ENCODE assay signal across 1 cellular context in genomic region chr6:106279179-106279578, GRCh38.
A peak's percentile ranks its signal among the peaks of the same experiment; 100 is the strongest.
TF ChIP-seq lines count a peak whose summit lies in the region.

No MANE protein-coding gene starts in this region.

TF ChIP-seq in SK-N-SH, 30 proteins besides CTCF, POLR2A, EP300 and RAD21 (continued from another document):
- peak; percentile 91 for TF ChIP-seq PBX3 (IDR thresholded peaks at IDR 0.05)
- peak; percentile 71; the same call in 1 of the 2 replicates for TF ChIP-seq TEAD4 (IDR thresholded peaks at IDR 0.05; ENCODE audit: borderline replicate concordance, insufficient read depth)
